Comparison of ENCODE assay signal across 34 cellular contexts in the genomic region with DNA sequence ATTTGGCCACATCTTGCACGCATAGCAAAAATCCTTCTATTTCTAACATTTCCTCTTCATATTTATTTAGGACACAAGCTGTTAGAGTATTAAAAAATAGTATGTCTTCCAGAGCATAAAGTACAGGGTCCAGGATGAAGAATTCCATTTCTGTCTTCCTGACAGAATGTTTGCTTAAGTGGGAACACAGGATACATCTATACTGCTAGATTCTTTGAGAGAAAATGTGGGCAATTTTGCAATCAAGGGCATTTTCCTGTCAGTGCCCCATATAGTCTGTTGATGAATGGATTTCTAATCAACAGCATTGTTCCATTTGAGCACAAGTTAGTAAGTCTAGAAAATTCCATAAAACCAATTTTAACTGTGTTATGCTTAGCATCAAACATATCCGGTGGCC.
DNase-seq lines count a peak whose midpoint lies in the region; ATAC-seq, FAIRE-seq and TF ChIP-seq lines count a peak whose summit lies in the region.
"Had no signal": no experiment of that assay in that cellular context is flagged by ENCODE, and none has a peak within 500 bp of the region (broad histone marks: within the 10 kb centered on the region; RNA-seq: fewer than 3 reads in every experiment).

No MANE protein-coding gene starts in this region.

- TF ChIP-seq CTCF in HepG2 (CRISPR knock-in tag; IDR thresholded peaks at IDR 0.05) (no peak), right lobe of liver (IDR thresholded peaks at IDR 0.05) (no peak), neural cell (IDR thresholded peaks at IDR 0.05; ENCODE audit: poor library complexity, severe bottlenecking) (no peak), type B pancreatic cell (conservative IDR thresholded peaks at IDR 0.05) (peak; percentile 20)

- H3K9me3 ChIP-seq in HepG2 (ENCODE audit: low read length), result no peaks in the 10 kb centered on the region
- H3K9me3 ChIP-seq in right lobe of liver, result no peaks in the 10 kb centered on the region
- no peaks in the 10 kb centered on the region for H3K9me3 ChIP-seq in neural cell (ENCODE audit: low read length)
- H3K9me3 ChIP-seq: A549; BE2C; BLaER1; BLaER1 treated with 17β-estradiol and CSF1 and Interleukin-3, amounts not matched to agents 10 nM and 100 nM; Caco-2 had no signal

- no peaks in the 10 kb centered on the region for H3K27me3 Mint-ChIP-seq in type B pancreatic cell
- H3K27me3 Mint-ChIP-seq: B cell; CD4-positive, alpha-beta memory T cell; CD4-positive, alpha-beta T cell; CD4-positive, CD25-positive, alpha-beta regulatory T cell; CD8-positive, alpha-beta memory T cell had no signal

- DNase-seq in HepG2 (ENCODE audit: low spot score), result peak; percentile 72
- no peak for DNase-seq in right lobe of liver
- DNase-seq in type B pancreatic cell (ENCODE audit: extremely low spot score, unreplicated experiment), result no peak
- no peak for DNase-seq in GF-D8 (lab: John Stamatoyannopoulos, UW)
- DNase-seq: 8988T; ACHN; AML-193; BE2C; C1 segment of cervical spinal cord; Caco-2; Calu3; CD4-positive, alpha-beta memory T cell; CD4-positive, alpha-beta T cell; CD4-positive, CD25-positive, alpha-beta regulatory T cell; CD8-positive, alpha-beta memory T cell; CD8-positive, alpha-beta T cell; COR-L47; DMS 273 treated with DMSO at 0.1 percent for 48 hours; DMS153; DMS53; DMS79; DMS79 treated with DMSO at 0.1 percent for 48 hours; DND-41; EL had no signal

- no TSS peak for BruUV-seq in HepG2 (replicated peaks; lab: Mats Ljungman, UMichigan)

- H3K4me3 ChIP-seq in HepG2 (replicated peaks in 1 of 3; ENCODE audit: insufficient read depth in 1 of 3, low read depth in 2 of 3, low read length in 3 of 3), result no peak overlapping the region
- H3K4me3 ChIP-seq in right lobe of liver, result no peak overlapping the region
- no peak overlapping the region for H3K4me3 ChIP-seq in neural cell (ENCODE audit: low read length)
- H3K4me3 ChIP-seq: A549; BLaER1; BLaER1 treated with 17β-estradiol and CSF1 and Interleukin-3, amounts not matched to agents 10 nM and 100 nM had no signal

- TF ChIP-seq EP300 in HepG2 (IDR thresholded peaks at IDR 0.05; ENCODE audit: low read depth in 2 of 2, low read length in 2 of 2) (no peak; a peak in 1 of 4 replicates), HepG2 (CRISPR knock-in tag; IDR thresholded peaks at IDR 0.05; ENCODE audit: borderline replicate concordance) (no peak), neural cell (conservative IDR thresholded peaks at IDR 0.05; ENCODE audit: poor library complexity, severe bottlenecking) (peak; percentile 55)

- H3K79me2 ChIP-seq in HepG2 (ENCODE audit: insufficient read depth, low read length), result no peaks in the 10 kb centered on the region
- no peaks in the 10 kb centered on the region for H3K79me2 ChIP-seq in neural cell (replicated peaks; ENCODE audit: insufficient read depth, low read length)

- H3K4me2 ChIP-seq in HepG2 (ENCODE audit: low read depth, low read length) (no peak overlapping the region), neural cell (ENCODE audit: low read length) (no peak overlapping the region)
- H3K4me2 ChIP-seq: A549; BLaER1; BLaER1 treated with 17β-estradiol and CSF1 and Interleukin-3, amounts not matched to agents 10 nM and 100 nM had no signal

- no peaks in the 10 kb centered on the region for H3K9me3 Mint-ChIP-seq in type B pancreatic cell

- H3K9ac ChIP-seq in HepG2 (ENCODE audit: insufficient read depth, low read depth, low read length) (no peak overlapping the region), neural cell (ENCODE audit: low read length) (no peak overlapping the region)
- H3K9ac ChIP-seq: BLaER1; BLaER1 treated with 17β-estradiol and CSF1 and Interleukin-3, amounts not matched to agents 10 nM and 100 nM had no signal

- ATAC-seq in HepG2 (peak; percentile 42), right lobe of liver (no peak), GM18858 (IDR thresholded peaks at IDR 0.05; ENCODE audit: unreplicated experiment) (no peak)
- ATAC-seq: A549; CD8-positive, alpha-beta T cell had no signal

- CTCF ChIA-PET in HepG2 (lab: Yijun Ruan, JAX; ENCODE audit: low intra/inter-chr PET ratio, low total read pairs), result no interaction called here

- no peaks in the 10 kb centered on the region for H3K36me3 Mint-ChIP-seq in type B pancreatic cell
- H3K36me3 Mint-ChIP-seq: CD14-positive monocyte; CD4-positive, alpha-beta memory T cell; CD4-positive, CD25-positive, alpha-beta regulatory T cell; CD8-positive, alpha-beta memory T cell; CD8-positive, alpha-beta T cell had no signal

- POLR2A ChIA-PET in HepG2 (lab: Yijun Ruan, JAX), result no interaction called here

- no peak overlapping the region for H2AFZ ChIP-seq in HepG2 (ENCODE audit: low read length)
- H2AFZ ChIP-seq in neural cell (ENCODE audit: low read depth, low read length), result no peak overlapping the region

- 64% methylated on average over 2 of the region's 2 CpGs for WGBS in HepG2 (ENCODE audit: low lambda C conversion rate)
- 67% methylated on average over 2 of the region's 2 CpGs for WGBS in right lobe of liver (ENCODE audit: insufficient coverage, low coverage, low lambda C conversion rate, missing lambda C conversion rate)

- H3K27ac Mint-ChIP-seq in type B pancreatic cell, result no peak overlapping the region
- H3K27ac Mint-ChIP-seq: B cell; CD14-positive monocyte; CD4-positive, alpha-beta memory T cell; CD4-positive, alpha-beta T cell; CD4-positive, CD25-positive, alpha-beta regulatory T cell; CD8-positive, alpha-beta memory T cell; CD8-positive, alpha-beta T cell had no signal

- H3K36me3 ChIP-seq in HepG2 (replicated peaks in 1 of 2; ENCODE audit: control insufficient read depth in 1 of 2, insufficient read depth in 2 of 2, low read length in 2 of 2) (no peaks in the 10 kb centered on the region), right lobe of liver (no peaks in the 10 kb centered on the region), neural cell (ENCODE audit: insufficient read depth, low read length) (no peaks in the 10 kb centered on the region)
- H3K36me3 ChIP-seq: BE2C; BLaER1; BLaER1 treated with 17β-estradiol and CSF1 and Interleukin-3, amounts not matched to agents 10 nM and 100 nM had no signal

- H3K27ac ChIP-seq in HepG2 (ENCODE audit: extremely low read length, insufficient read depth, low read length) (no peak overlapping the region), right lobe of liver (no peak overlapping the region), neural cell (ENCODE audit: low read length) (no peak overlapping the region)
- H3K27ac ChIP-seq: 22Rv1; A549; BLaER1; BLaER1 treated with 17β-estradiol and CSF1 and Interleukin-3, amounts not matched to agents 10 nM and 100 nM; C4-2B had no signal

- no peaks in the 10 kb centered on the region for H3K27me3 ChIP-seq in HepG2 (ENCODE audit: control insufficient read depth in 1 of 2, insufficient read depth in 2 of 2, low read length in 2 of 2)
- H3K27me3 ChIP-seq in right lobe of liver, result no peaks in the 10 kb centered on the region
- H3K27me3 ChIP-seq in neural cell (ENCODE audit: insufficient read depth, low read depth, low read length), result no peaks in the 10 kb centered on the region
- H3K27me3 ChIP-seq: BE2C; BLaER1; BLaER1 treated with 17β-estradiol and CSF1 and Interleukin-3, amounts not matched to agents 10 nM and 100 nM had no signal

- no peak for TF ChIP-seq RAD21 in HepG2 (CRISPR knock-in tag; IDR thresholded peaks at IDR 0.05)
- no peak for TF ChIP-seq RAD21 in neural cell (conservative IDR thresholded peaks at IDR 0.05)

- in situ Hi-C loops in HepG2 (cut with HindIII; ENCODE audit: extremely low pct_ligation_motif_present, low pct_unique_long_range_greater_than_20kb), result no loop called here

- H3K4me3 Mint-ChIP-seq in type B pancreatic cell, result no peak overlapping the region
- H3K4me3 Mint-ChIP-seq: B cell; CD14-positive monocyte; CD4-positive, alpha-beta memory T cell; CD4-positive, alpha-beta T cell; CD4-positive, CD25-positive, alpha-beta regulatory T cell; CD8-positive, alpha-beta memory T cell; CD8-positive, alpha-beta T cell had no signal

- no peaks in the 10 kb centered on the region for H3K4me1 Mint-ChIP-seq in type B pancreatic cell (ENCODE audit: unreplicated experiment)
- H3K4me1 Mint-ChIP-seq: B cell; CD14-positive monocyte; CD4-positive, alpha-beta memory T cell; CD4-positive, CD25-positive, alpha-beta regulatory T cell; CD8-positive, alpha-beta memory T cell had no signal

- no peaks in the 10 kb centered on the region for H3F3A ChIP-seq in neural cell (ENCODE audit: insufficient read depth, low read length, poor library complexity, severe bottlenecking)

- no peaks in the 10 kb centered on the region for H4K20me1 ChIP-seq in HepG2 (ENCODE audit: insufficient read depth, low read length)
- H4K20me1 ChIP-seq in neural cell (ENCODE audit: insufficient read depth), result no peaks in the 10 kb centered on the region
- H4K20me1 ChIP-seq: BLaER1; BLaER1 treated with 17β-estradiol and CSF1 and Interleukin-3, amounts not matched to agents 10 nM and 100 nM had no signal

- no peak for FAIRE-seq in HepG2 (lab: Jason Lieb, UNC)
- FAIRE-seq: A204.1, A549 had no signal

- TF ChIP-seq POLR2A in HepG2 (IDR thresholded peaks at IDR 0.05; ENCODE audit: insufficient read depth in 1 of 2, low read depth in 2 of 2, low read length in 2 of 2), result no peak
- TF ChIP-seq POLR2A in right lobe of liver (IDR thresholded peaks at IDR 0.05), result no peak

- H3K9me2 ChIP-seq in neural cell (ENCODE audit: insufficient read depth, low read length), result no peaks in the 10 kb centered on the region

- H3K4me1 ChIP-seq in HepG2 (ENCODE audit: insufficient read depth, low read length) (peaks cover 62% of the 10 kb centered on the region), right lobe of liver (no peaks in the 10 kb centered on the region)
- H3K4me1 ChIP-seq: A549; BE2C; BLaER1; BLaER1 treated with 17β-estradiol and CSF1 and Interleukin-3, amounts not matched to agents 10 nM and 100 nM; Caco-2 had no signal

- intact Hi-C loops in HepG2 (cut with micrococcal nuclease; ENCODE audit: unreplicated experiment), result loop anchor here (5.0 to 10.0 kb wide), 2 partner anchors 46 to 422 kb away; no protein-coding TSS in a partner anchor
- intact Hi-C loops in right lobe of liver (cut with DNase I), result no loop called here

TF ChIP-seq in neural cell, 6 proteins besides CTCF, POLR2A, EP300 and RAD21 (continues in another document):
- TF ChIP-seq POLR2AphosphoS5 (IDR thresholded peaks at IDR 0.05) (peak; percentile 44), TAF1 (IDR thresholded peaks at IDR 0.05; ENCODE audit: low read depth) (no peak), EZH2 (IDR thresholded peaks at IDR 0.05; ENCODE audit: borderline replicate concordance, insufficient read depth, low read length, poor library complexity, severe bottlenecking) (no peak)
